In the genomic region with DNA sequence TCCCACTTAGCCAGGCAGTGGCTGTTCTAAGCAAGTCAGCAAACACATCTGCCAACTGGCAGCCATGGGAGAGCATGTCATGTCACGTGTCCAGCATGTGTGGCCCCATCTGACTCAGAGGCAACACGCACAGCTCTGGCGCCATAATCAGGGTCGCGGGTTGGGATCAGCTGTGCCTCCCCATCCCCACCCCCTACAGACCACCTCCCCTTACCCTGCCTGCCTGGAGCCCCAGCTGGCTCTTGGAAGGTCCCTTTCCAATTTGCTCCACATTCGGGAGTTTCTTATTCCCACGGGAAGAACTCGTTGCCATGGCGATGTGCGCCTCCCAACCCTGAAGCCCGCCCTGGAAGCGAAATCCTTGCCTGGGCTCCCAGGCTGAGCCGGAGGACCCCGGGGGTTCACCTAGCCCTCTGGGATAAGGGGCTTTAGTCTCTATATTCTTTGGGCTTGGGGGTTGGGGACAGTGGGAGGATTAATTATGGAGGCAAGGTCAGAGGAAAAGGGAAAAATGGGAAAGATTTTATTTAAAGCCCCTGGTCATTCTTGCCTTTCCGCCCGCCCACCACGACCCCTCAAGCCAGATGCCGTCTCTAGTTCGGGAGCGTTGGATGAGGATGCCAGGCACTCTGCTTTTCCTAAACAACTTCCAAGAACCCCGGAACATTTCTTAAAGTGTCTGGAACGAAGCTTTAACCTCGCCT, we compare ENCODE assay signal across 8 cellular contexts.
DNase-seq lines count a peak whose midpoint lies in the region; ATAC-seq and TF ChIP-seq lines count a peak whose summit lies in the region.

No MANE protein-coding gene starts in this region.

- H3K27me3 Mint-ChIP-seq in Caco-2 (ENCODE audit: insufficient read depth, unreplicated experiment): peaks cover 6% of the 10 kb centered on the region
- H3K27me3 Mint-ChIP-seq in activated T-helper 2 cell treated with anti-CD3 and anti-CD28 coated beads, Interferon-gamma antibody, Interleukin-2, Interleukin-4, amounts not matched to agents 10 μg/mL and 5 μg/mL and 100 μg/mL, durations not matched to agents 14 hours and 24 hours and 36 hours (ENCODE audit: low read depth): peaks cover 2% of the 10 kb centered on the region
- H3K27me3 Mint-ChIP-seq in glutamatergic neuron (ENCODE audit: unreplicated experiment): peaks cover 14% of the 10 kb centered on the region

- no peaks in the 10 kb centered on the region for H3K9me3 ChIP-seq in Caco-2
- H3K9me3 ChIP-seq in HUES64 (ENCODE audit: insufficient read depth, low read depth, low read length): no peaks in the 10 kb centered on the region
- H3K9me3 ChIP-seq in neuronal stem cell (replicated peaks in 1 of 2; ENCODE audit: control insufficient read depth in 2 of 2, insufficient read depth in 1 of 2, low read depth in 1 of 2, low read length in 2 of 2): no peaks in the 10 kb centered on the region

- no peak overlapping the region for H3K23ac ChIP-seq in neuronal stem cell (ENCODE audit: low read depth, low read length, poor library complexity)

- no peak overlapping the region for H2AK5ac ChIP-seq in neuronal stem cell (ENCODE audit: low read depth, low read length)

- H2BK12ac ChIP-seq in neuronal stem cell (ENCODE audit: low read length): no peak overlapping the region

- H2BK15ac ChIP-seq in neuronal stem cell (ENCODE audit: low read length): peak overlapping the region; percentile 33

- no peak overlapping the region for H4K8ac ChIP-seq in neuronal stem cell (ENCODE audit: low read depth, low read length)

- H3K4me1 Mint-ChIP-seq in Caco-2 (ENCODE audit: low read depth, unreplicated experiment) (no peaks in the 10 kb centered on the region), glutamatergic neuron (ENCODE audit: low read depth, unreplicated experiment) (peaks cover 26% of the 10 kb centered on the region)
- peaks cover 21% of the 10 kb centered on the region for H3K4me1 Mint-ChIP-seq in activated T-helper 2 cell treated with anti-CD3 and anti-CD28 coated beads, Interferon-gamma antibody, Interleukin-2, Interleukin-4, amounts not matched to agents 10 μg/mL and 5 μg/mL and 100 μg/mL, durations not matched to agents 14 hours and 24 hours and 36 hours (ENCODE audit: low read depth)

- no peak overlapping the region for H3K14ac ChIP-seq in neuronal stem cell (ENCODE audit: low read length)

- peak overlapping the region; percentile 40 for H3K4me3 ChIP-seq in Caco-2 (ENCODE audit: low read depth, low read length)
- H3K4me3 ChIP-seq in HUES64 (ENCODE audit: low read length): peak overlapping the region; percentile 72
- peak overlapping the region; percentile 56 to 81 for H3K4me3 ChIP-seq in neuronal stem cell (ENCODE audit: low read length in 2 of 2)

- H3K27ac Mint-ChIP-seq in Caco-2 (ENCODE audit: unreplicated experiment) (no peak overlapping the region), glutamatergic neuron (ENCODE audit: unreplicated experiment) (peak overlapping the region; percentile 93)
- H3K27ac Mint-ChIP-seq in activated T-helper 2 cell treated with anti-CD3 and anti-CD28 coated beads, Interferon-gamma antibody, Interleukin-2, Interleukin-4, amounts not matched to agents 10 μg/mL and 5 μg/mL and 100 μg/mL, durations not matched to agents 14 hours and 24 hours and 36 hours: no peak overlapping the region

- H3K4me3 Mint-ChIP-seq in Caco-2 (ENCODE audit: unreplicated experiment) (peak overlapping the region; percentile 85), glutamatergic neuron (ENCODE audit: unreplicated experiment) (peak overlapping the region; percentile 86)
- H3K4me3 Mint-ChIP-seq in activated T-helper 2 cell treated with anti-CD3 and anti-CD28 coated beads, Interferon-gamma antibody, Interleukin-2, Interleukin-4, amounts not matched to agents 10 μg/mL and 5 μg/mL and 100 μg/mL, durations not matched to agents 14 hours and 24 hours and 36 hours (ENCODE audit: low read depth): peak overlapping the region; percentile 70

- intact Hi-C loops in Caco-2 (cut with micrococcal nuclease; ENCODE audit: unreplicated experiment): loop anchor here (1.0 kb wide), 1 partner anchor 158 kb away; no protein-coding TSS in a partner anchor
- intact Hi-C loops in activated T-helper 2 cell treated with anti-CD3 and anti-CD28 coated beads, Interferon-gamma antibody, Interleukin-2, Interleukin-4, amounts not matched to agents 10 μg/mL and 5 μg/mL and 100 μg/mL, durations not matched to agents 14 hours and 24 hours and 36 hours (cut with micrococcal nuclease): loop anchor here (2.0 kb wide), 1 partner anchor 156 kb away; no protein-coding TSS in a partner anchor

- POLR2A ChIA-PET in Caco-2 (lab: Charles Lee): interaction anchor here (0.5 to 1.0 kb wide), 2 partner anchors 571 to 798 kb away, joined by 3 to 5 read pairs; a partner anchor contains a TSS

- H3K4me1 ChIP-seq in Caco-2 (no peaks in the 10 kb centered on the region), HUES64 (ENCODE audit: insufficient read depth, low read length) (peaks cover 6% of the 10 kb centered on the region), neuronal stem cell (ENCODE audit: control insufficient read depth in 2 of 2, insufficient read depth in 1 of 2, low read depth in 1 of 2, low read length in 2 of 2) (peaks cover 0 to 8% of the 10 kb centered on the region in 2 donors)

- no peaks in the 10 kb centered on the region for H3K79me1 ChIP-seq in neuronal stem cell (ENCODE audit: low read depth, low read length)

- no peaks in the 10 kb centered on the region for H3K27me3 ChIP-seq in Caco-2 (replicated peaks; ENCODE audit: control insufficient read depth, insufficient read depth, low read length)
- no peaks in the 10 kb centered on the region for H3K27me3 ChIP-seq in HUES64 (ENCODE audit: insufficient read depth, low read length)
- peaks cover 0 to 9% (median 0%) of the 10 kb centered on the region in 3 experiments for H3K27me3 ChIP-seq in neuronal stem cell (ENCODE audit: control insufficient read depth in 3 of 3, insufficient read depth in 3 of 3, low read depth in 1 of 3, low read length in 3 of 3)

- H2BK5ac ChIP-seq in neuronal stem cell (ENCODE audit: low read length): peak overlapping the region; percentile 94

- peak overlapping the region; percentile 53; the same call in 1 of the 2 replicates for H3K27ac ChIP-seq in HUES64 (ENCODE audit: low read depth, low read length)
- H3K27ac ChIP-seq in neuronal stem cell (replicated peaks; ENCODE audit: low read length): peak overlapping the region; percentile 66

- H3K18ac ChIP-seq in neuronal stem cell (ENCODE audit: low read length): peak overlapping the region; percentile 95

- H3K9ac ChIP-seq in HUES64 (ENCODE audit: low read depth, low read length) (peak overlapping the region; percentile 66), neuronal stem cell (ENCODE audit: low read depth, low read length, poor library complexity) (peak overlapping the region; percentile 74)

- H3K36me3 Mint-ChIP-seq in Caco-2 (ENCODE audit: insufficient read depth, unreplicated experiment) (no peaks in the 10 kb centered on the region), glutamatergic neuron (ENCODE audit: unreplicated experiment) (no peaks in the 10 kb centered on the region)
- no peaks in the 10 kb centered on the region for H3K36me3 Mint-ChIP-seq in activated T-helper 2 cell treated with anti-CD3 and anti-CD28 coated beads, Interferon-gamma antibody, Interleukin-2, Interleukin-4, amounts not matched to agents 10 μg/mL and 5 μg/mL and 100 μg/mL, durations not matched to agents 14 hours and 24 hours and 36 hours (ENCODE audit: low read depth)

- H3K9me3 Mint-ChIP-seq in Caco-2 (ENCODE audit: unreplicated experiment): no peaks in the 10 kb centered on the region
- no peaks in the 10 kb centered on the region for H3K9me3 Mint-ChIP-seq in activated T-helper 2 cell treated with anti-CD3 and anti-CD28 coated beads, Interferon-gamma antibody, Interleukin-2, Interleukin-4, amounts not matched to agents 10 μg/mL and 5 μg/mL and 100 μg/mL, durations not matched to agents 14 hours and 24 hours and 36 hours
- peaks cover 14% of the 10 kb centered on the region for H3K9me3 Mint-ChIP-seq in glutamatergic neuron (ENCODE audit: unreplicated experiment)

- WGBS in HUES64: 15% methylated on average over 23 of the region's 23 CpGs
- WGBS in neuronal stem cell (ENCODE audit: extremely low coverage in 2 of 2, insufficient read length in 2 of 2, insufficient replicate concordance in 1 of 2), 2 donors: no CpG with 5 or more reads among the region's 23 CpGs

- BruUV-seq in Caco-2 (replicated peaks; lab: Mats Ljungman, UMichigan): no TSS peak

- no peak for TF ChIP-seq CTCF in Caco-2 (IDR thresholded peaks at IDR 0.05; ENCODE audit: insufficient read depth in 1 of 2, low read depth in 1 of 2, low read length in 1 of 2, severe bottlenecking in 1 of 2, unreplicated experiment in 1 of 2)
- no peak for TF ChIP-seq CTCF in glutamatergic neuron (IDR thresholded peaks at IDR 0.05; ENCODE audit: partially characterized antibody, unreplicated experiment)

- DNase-seq in Caco-2 (no peak), glutamatergic neuron (peak; percentile 92), neuronal stem cell (ENCODE audit: low spot score) (peak; percentile 53), GM19240 (ENCODE audit: insufficient read length, low spot score) (no peak)
- no peak for DNase-seq in activated T-helper 2 cell treated with anti-CD3 and anti-CD28 coated beads, Interferon-gamma antibody, Interleukin-2, Interleukin-4, amounts not matched to agents 10 μg/mL and 5 μg/mL and 100 μg/mL, durations not matched to agents 14 hours and 24 hours and 36 hours (ENCODE audit: low spot score)

- H3K4me2 ChIP-seq in neuronal stem cell (ENCODE audit: insufficient read depth, low read length, poor library complexity, severe bottlenecking): peak overlapping the region; percentile 89

- H3K36me3 ChIP-seq in Caco-2 (ENCODE audit: control insufficient read depth, insufficient read depth, low read length): no peaks in the 10 kb centered on the region
- no peaks in the 10 kb centered on the region for H3K36me3 ChIP-seq in HUES64 (ENCODE audit: insufficient read depth, low read length)
- H3K36me3 ChIP-seq in neuronal stem cell (replicated peaks in 1 of 2; ENCODE audit: control insufficient read depth in 2 of 2, insufficient read depth in 2 of 2, low read length in 2 of 2): no peaks in the 10 kb centered on the region

- CTCF ChIA-PET in Caco-2 (lab: Charles Lee): interaction anchor here (0.7 kb wide), 1 partner anchor 994 kb away, joined by 3 read pairs; no protein-coding TSS in a partner anchor

- peak overlapping the region; percentile 93 for H2AFZ ChIP-seq in neuronal stem cell (ENCODE audit: low read length)

- no peak overlapping the region for H3K4ac ChIP-seq in neuronal stem cell (ENCODE audit: low read length)

- no peak for ATAC-seq in HG03025 (IDR thresholded peaks at IDR 0.05; ENCODE audit: low FRiP score, unreplicated experiment)
- no peak for ATAC-seq in GM18519 (IDR thresholded peaks at IDR 0.05; ENCODE audit: low FRiP score, unreplicated experiment)

- H2BK120ac ChIP-seq in neuronal stem cell (ENCODE audit: low read depth, low read length): no peak overlapping the region

- H4K91ac ChIP-seq in neuronal stem cell (ENCODE audit: low read depth, low read length, poor library complexity): no peak overlapping the region

Comparison
In these comparisons a context has a peak if more than half of its experiments do, and no peak if none do; other contexts are left out.
1. DNase-seq: peak in glutamatergic neuron (single experiment) and neuronal stem cell (single experiment); none in Caco-2 (0 of 2), activated T-helper 2 cell treated with anti-CD3 and anti-CD28 coated beads, Interferon-gamma antibody, Interleukin-2, Interleukin-4, amounts not matched to agents 10 μg/mL and 5 μg/mL and 100 μg/mL, durations not matched to agents 14 hours and 24 hours and 36 hours (single experiment) and GM19240 (single experiment).
2. Peak in every context shown above with its lines, with median percentiles within 50 percentile points of each other: H3K4me3 ChIP-seq and H3K4me3 Mint-ChIP-seq.